23 cellular contexts compared by ENCODE assay signal in the genomic region with DNA sequence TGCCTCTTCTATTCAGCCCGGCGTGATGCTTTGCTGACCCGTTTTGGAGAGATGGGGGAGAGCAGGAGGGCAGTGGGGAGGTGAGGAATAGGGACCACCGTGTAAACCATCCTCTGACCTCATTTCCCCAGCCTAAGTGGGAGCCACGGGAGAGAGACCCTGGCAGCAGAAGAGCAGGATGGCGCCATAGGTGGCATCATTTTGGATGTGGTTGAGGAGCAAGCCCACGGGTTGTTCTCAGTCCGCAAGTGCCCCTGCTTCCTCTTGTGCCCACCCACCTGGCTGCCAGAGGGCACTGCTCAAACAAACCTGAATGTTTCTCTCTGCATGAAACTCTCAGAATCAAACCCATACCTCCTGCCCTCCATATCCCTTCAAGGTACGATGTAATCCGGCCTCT. TPM values are rescaled to one million over a fixed set of nuclear protein-coding genes. Genes with fewer than 3 reads are reported as not detected.
DNase-seq lines count a peak whose midpoint lies in the region; ATAC-seq and TF ChIP-seq lines count a peak whose summit lies in the region.
"Had no signal": no experiment of that assay in that cellular context is flagged by ENCODE, and none has a peak within 500 bp of the region (broad histone marks: within the 10 kb centered on the region; RNA-seq: fewer than 3 reads in every experiment).

No MANE protein-coding gene starts in this region.

- H4K91ac ChIP-seq in neuronal stem cell (ENCODE audit: low read depth, low read length, poor library complexity), result no peak overlapping the region

- no peak overlapping the region for H3K14ac ChIP-seq in neuronal stem cell (ENCODE audit: low read length)

- no peaks in the 10 kb centered on the region for H3K36me3 ChIP-seq in Caco-2 (ENCODE audit: control insufficient read depth, insufficient read depth, low read length)
- H3K36me3 ChIP-seq in neuronal stem cell (replicated peaks in 1 of 2; ENCODE audit: control insufficient read depth in 2 of 2, insufficient read depth in 2 of 2, low read length in 2 of 2), result no peaks in the 10 kb centered on the region
- H3K36me3 ChIP-seq: breast epithelium, prostate gland, stomach, transverse colon had no signal

- H3K4me3 Mint-ChIP-seq in T-helper 1 cell treated with Interleukin-12 subunit alpha and Interleukin-12 subunit beta and Interleukin-4 antibody, amounts not matched to agents 30 μg/mL and 1 μg/mL, for 36 hours, result no peak overlapping the region
- H3K4me3 Mint-ChIP-seq in Caco-2 (ENCODE audit: unreplicated experiment) (peak overlapping the region; percentile 38), activated B cell treated with CpG ODN at 0.5 μM for 24 hours (no peak overlapping the region)
- H3K4me3 Mint-ChIP-seq: activated CD4-positive, alpha-beta T cell treated with anti-CD3 and anti-CD28 coated beads, Interleukin-2, amount 10 ng/mL, durations not matched to agents 7 days and 5 days had no signal

- H3K27ac ChIP-seq in neuronal stem cell (replicated peaks; ENCODE audit: low read length), result no peak overlapping the region
- H3K27ac ChIP-seq: breast epithelium, coronary artery, prostate gland, transverse colon had no signal

- no peaks in the 10 kb centered on the region for H3K27me3 ChIP-seq in Caco-2 (replicated peaks; ENCODE audit: control insufficient read depth, insufficient read depth, low read length)
- no peaks in the 10 kb centered on the region for H3K27me3 ChIP-seq in neuronal stem cell (ENCODE audit: control insufficient read depth in 3 of 3, insufficient read depth in 3 of 3, low read depth in 1 of 3, low read length in 3 of 3)
- H3K27me3 ChIP-seq: breast epithelium, stomach, transverse colon had no signal

- intact Hi-C loops in Caco-2 (cut with micrococcal nuclease; ENCODE audit: unreplicated experiment) (no loop called here), activated B cell treated with CpG ODN at 0.5 μM for 24 hours (cut with micrococcal nuclease) (no loop called here)

- peaks cover 14% of the 10 kb centered on the region for H3K4me1 ChIP-seq in Caco-2
- H3K4me1 ChIP-seq in neuronal stem cell (ENCODE audit: control insufficient read depth in 2 of 2, insufficient read depth in 1 of 2, low read depth in 1 of 2, low read length in 2 of 2), result peaks cover 7 to 19% of the 10 kb centered on the region in 2 donors
- H3K4me1 ChIP-seq: breast epithelium, prostate gland had no signal

- H3K9ac ChIP-seq in neuronal stem cell (ENCODE audit: low read depth, low read length, poor library complexity), result no peak overlapping the region

- H3K9me3 Mint-ChIP-seq in T-helper 1 cell treated with Interleukin-12 subunit alpha and Interleukin-12 subunit beta and Interleukin-4 antibody, amounts not matched to agents 30 μg/mL and 1 μg/mL, for 36 hours, result no peaks in the 10 kb centered on the region
- no peaks in the 10 kb centered on the region for H3K9me3 Mint-ChIP-seq in Caco-2 (ENCODE audit: unreplicated experiment)
- H3K9me3 Mint-ChIP-seq in activated B cell treated with CpG ODN at 0.5 μM for 24 hours, result no peaks in the 10 kb centered on the region
- H3K9me3 Mint-ChIP-seq: activated CD4-positive, alpha-beta T cell treated with anti-CD3 and anti-CD28 coated beads, Interleukin-2, amount 10 ng/mL, durations not matched to agents 7 days and 5 days; T-cell had no signal

- peak overlapping the region; percentile 94 for H2AK5ac ChIP-seq in neuronal stem cell (ENCODE audit: low read depth, low read length)

- no peak overlapping the region for H2BK120ac ChIP-seq in neuronal stem cell (ENCODE audit: low read depth, low read length)

- H3K27ac Mint-ChIP-seq in T-helper 1 cell treated with Interleukin-12 subunit alpha and Interleukin-12 subunit beta and Interleukin-4 antibody, amounts not matched to agents 30 μg/mL and 1 μg/mL, for 36 hours, result peak overlapping the region; percentile 27
- H3K27ac Mint-ChIP-seq in Caco-2 (ENCODE audit: unreplicated experiment) (no peak overlapping the region), activated B cell treated with CpG ODN at 0.5 μM for 24 hours (peak overlapping the region; percentile 68)

- no peak overlapping the region for H2BK5ac ChIP-seq in neuronal stem cell (ENCODE audit: low read length)

- H3K36me3 Mint-ChIP-seq in T-helper 1 cell treated with Interleukin-12 subunit alpha and Interleukin-12 subunit beta and Interleukin-4 antibody, amounts not matched to agents 30 μg/mL and 1 μg/mL, for 36 hours (ENCODE audit: low read depth), result peaks cover 8% of the 10 kb centered on the region
- H3K36me3 Mint-ChIP-seq in Caco-2 (ENCODE audit: insufficient read depth, unreplicated experiment), result peaks cover 47% of the 10 kb centered on the region
- peaks cover 19% of the 10 kb centered on the region for H3K36me3 Mint-ChIP-seq in activated B cell treated with CpG ODN at 0.5 μM for 24 hours (ENCODE audit: low read depth)
- H3K36me3 Mint-ChIP-seq: T-cell had no signal

- H3K79me1 ChIP-seq in neuronal stem cell (ENCODE audit: low read depth, low read length), result no peaks in the 10 kb centered on the region

- TF ChIP-seq POLR2A in GM18505 (IDR thresholded peaks at IDR 0.05; ENCODE audit: borderline replicate concordance, extremely low read depth, insufficient read depth, insufficient read length), result no peak

- TF ChIP-seq CTCF in Caco-2 (IDR thresholded peaks at IDR 0.05; ENCODE audit: insufficient read depth in 1 of 2, low read depth in 1 of 2, low read length in 1 of 2, severe bottlenecking in 1 of 2, unreplicated experiment in 1 of 2) (no peak), activated B cell treated with CpG ODN at 0.5 μM for 24 hours (IDR thresholded peaks at IDR 0.05) (no peak)

- H2AFZ ChIP-seq in neuronal stem cell (ENCODE audit: low read length), result no peak overlapping the region

- BruUV-seq in Caco-2 (replicated peaks; lab: Mats Ljungman, UMichigan), result no TSS peak

- H3K4me3 ChIP-seq in Caco-2 (ENCODE audit: low read depth, low read length), result no peak overlapping the region
- no peak overlapping the region for H3K4me3 ChIP-seq in neuronal stem cell (ENCODE audit: low read length in 2 of 2)
- H3K4me3 ChIP-seq: breast epithelium, coronary artery, prostate gland, stomach, transverse colon had no signal

- WGBS in neuronal stem cell (ENCODE audit: extremely low coverage in 2 of 2, insufficient read length in 2 of 2, insufficient replicate concordance in 1 of 2), 2 donors, result no CpG with 5 or more reads among the region's 10 CpGs

- H2BK12ac ChIP-seq in neuronal stem cell (ENCODE audit: low read length), result no peak overlapping the region

- ATAC-seq in activated B cell treated with CpG ODN at 0.5 μM for 24 hours (ENCODE audit: low read depth) (no peak), HG03045 (IDR thresholded peaks at IDR 0.05; ENCODE audit: unreplicated experiment) (no peak), GM18505 (IDR thresholded peaks at IDR 0.05; ENCODE audit: unreplicated experiment) (no peak)
- ATAC-seq: left colon, Right ventricle myocardium inferior, T-cell had no signal

- no peak overlapping the region for H3K4me2 ChIP-seq in neuronal stem cell (ENCODE audit: insufficient read depth, low read length, poor library complexity, severe bottlenecking)

- peak overlapping the region; percentile 91 for H2BK15ac ChIP-seq in neuronal stem cell (ENCODE audit: low read length)

- no peak overlapping the region for H3K4ac ChIP-seq in neuronal stem cell (ENCODE audit: low read length)

- POLR2A ChIA-PET in Caco-2 (lab: Charles Lee), result no interaction called here
- POLR2A ChIA-PET in activated B cell treated with CpG ODN at 0.5 μM for 24 hours (lab: Charles Lee), result interaction anchor here (0.7 to 20.6 kb wide), 4 partner anchors 9 to 151 kb away, joined by 3 to 590 read pairs (median 90); partner anchors contain the start of gene UBC

- H3K18ac ChIP-seq in neuronal stem cell (ENCODE audit: low read length), result peak overlapping the region; percentile 27

- H3K23ac ChIP-seq in neuronal stem cell (ENCODE audit: low read depth, low read length, poor library complexity), result no peak overlapping the region

- H3K27me3 Mint-ChIP-seq in T-helper 1 cell treated with Interleukin-12 subunit alpha and Interleukin-12 subunit beta and Interleukin-4 antibody, amounts not matched to agents 30 μg/mL and 1 μg/mL, for 36 hours (ENCODE audit: low read depth), result peaks cover 8% of the 10 kb centered on the region
- H3K27me3 Mint-ChIP-seq in Caco-2 (ENCODE audit: insufficient read depth, unreplicated experiment) (peaks cover 10% of the 10 kb centered on the region), activated B cell treated with CpG ODN at 0.5 μM for 24 hours (peaks cover 6% of the 10 kb centered on the region)

- H3K9me3 ChIP-seq in Caco-2, result no peaks in the 10 kb centered on the region
- no peaks in the 10 kb centered on the region for H3K9me3 ChIP-seq in neuronal stem cell (replicated peaks in 1 of 2; ENCODE audit: control insufficient read depth in 2 of 2, insufficient read depth in 1 of 2, low read depth in 1 of 2, low read length in 2 of 2)
- H3K9me3 ChIP-seq: breast epithelium, prostate gland, stomach, transverse colon had no signal

- H4K8ac ChIP-seq in neuronal stem cell (ENCODE audit: low read depth, low read length), result no peak overlapping the region

- H3K4me1 Mint-ChIP-seq in T-helper 1 cell treated with Interleukin-12 subunit alpha and Interleukin-12 subunit beta and Interleukin-4 antibody, amounts not matched to agents 30 μg/mL and 1 μg/mL, for 36 hours (ENCODE audit: low read depth), result peaks cover 48% of the 10 kb centered on the region
- H3K4me1 Mint-ChIP-seq in Caco-2 (ENCODE audit: low read depth, unreplicated experiment) (peaks cover 38% of the 10 kb centered on the region), activated B cell treated with CpG ODN at 0.5 μM for 24 hours (peaks cover 56% of the 10 kb centered on the region)

- CTCF ChIA-PET in Caco-2 (lab: Charles Lee), result no interaction called here
- CTCF ChIA-PET in activated B cell treated with CpG ODN at 0.5 μM for 24 hours (lab: Charles Lee), result no interaction called here

- DNase-seq in T-helper 1 cell, result no peak
- no peak for DNase-seq in Caco-2
- DNase-seq in activated B cell treated with CpG ODN at 0.5 μM for 24 hours, result no peak
- no peak for DNase-seq in neuronal stem cell (ENCODE audit: low spot score)
- no peak for DNase-seq in activated CD4-positive, alpha-beta T cell treated with anti-CD3 and anti-CD28 coated beads, Interleukin-2, amount 50 U/mL, for 1 hour
- DNase-seq: activated CD4-positive, alpha-beta T cell treated with anti-CD3 and anti-CD28 coated beads, Interleukin-2, amount 10 ng/mL, durations not matched to agents 7 days and 5 days; AML-193; EL; NCI-H1436 treated with DMSO at 0.1 percent for 48 hours; NCI-H510A treated with DMSO at 0.1 percent for 48 hours; small intestine; stimulated activated CD4-positive, alpha-beta T cell treated with anti-CD3 and anti-CD28 coated beads, Interleukin-2, amount 100 ng/mL, for 48 hours; stomach; T-cell; transverse colon had no signal

RNA-seq across cellular contexts. Expression of gene UBC, which starts 10.7 kb away (rescaled TPM):
- total RNA-seq in Caco-2 (2022), result 782 and 880 TPM in 2 replicates
- 847 and 865 TPM in 2 replicates for total RNA-seq in activated B cell treated with CpG ODN at 0.5 μM for 24 hours
- polyA plus RNA-seq in neuronal stem cell (2013, experiment 1 of 2), result 841 TPM
- 847 TPM for polyA plus RNA-seq in neuronal stem cell (2013, experiment 2 of 2)
